Comparison of ENCODE assay signal across 8 cellular contexts in genomic region chr16:4694664-4695451, GRCh38. TPM values are rescaled to one million over a fixed set of nuclear protein-coding genes. Genes with fewer than 3 reads are reported as not detected.
DNase-seq lines count a peak whose midpoint lies in the region; ATAC-seq, FAIRE-seq and TF ChIP-seq lines count a peak whose summit lies in the region.

No MANE protein-coding gene starts in this region.

- H3K4me3 ChIP-seq in brain microvascular endothelial cell (ENCODE audit: low read depth, low read length) (peak overlapping the region; percentile 92), kidney (ENCODE audit: low read length in 2 of 2) (peak overlapping the region in 1 of 2 donors; percentile 77), transverse colon (peak overlapping the region; percentile 51 to 91 (median 82))

- no peak for FAIRE-seq in kidney (lab: Jason Lieb, UNC)

- H3K27ac ChIP-seq in brain microvascular endothelial cell (no peak overlapping the region), kidney (ENCODE audit: low read depth in 2 of 2, low read length in 2 of 2) (peak overlapping the region in 1 of 2 donors; percentile 11), transverse colon (peak overlapping the region; percentile 90 to 97 (median 93))

- H3K27ac Mint-ChIP-seq in activated T-cell treated with anti-CD3 and anti-CD28 coated beads, Interleukin-2, amount 50 U/mL, for 24 hours = peak overlapping the region; percentile 89

- peak overlapping the region; percentile 82 for H3K4me3 Mint-ChIP-seq in activated T-cell treated with anti-CD3 and anti-CD28 coated beads, Interleukin-2, amount 50 U/mL, for 24 hours

- H3K4me1 ChIP-seq in kidney (ENCODE audit: control insufficient read depth in 1 of 2, insufficient read depth in 1 of 2, low read depth in 1 of 2, low read length in 2 of 2) = peaks cover 3 to 34% of the 10 kb centered on the region in 2 donors
- peaks cover 15 to 25% (median 21%) of the 10 kb centered on the region in 4 donors for H3K4me1 ChIP-seq in transverse colon

- no peaks in the 10 kb centered on the region for H3K9me3 ChIP-seq in kidney (ENCODE audit: control insufficient read depth in 1 of 2, low read length in 2 of 2)
- H3K9me3 ChIP-seq in transverse colon = no peaks in the 10 kb centered on the region

- no peak for DNase-seq in activated T-cell treated with anti-CD3 and anti-CD28 coated beads, Interleukin-2, amount 50 U/mL, for 24 hours
- DNase-seq in activated T-cell treated with anti-CD3 and anti-CD28 coated beads, Interleukin-2, amount 50 U/mL, for 48 hours = no peak
- DNase-seq in brain microvascular endothelial cell (no peak), kidney (peak; percentile 81), transverse colon (no peak), HK-2 (ENCODE audit: unreplicated experiment) (no peak)

- TF ChIP-seq CTCF in brain microvascular endothelial cell (IDR thresholded peaks at IDR 0.05; ENCODE audit: low read depth, low read length, missing control alignments) (peak; percentile 21), kidney (IDR thresholded peaks at IDR 0.05; ENCODE audit: borderline replicate concordance, extremely low read depth, insufficient read depth) (no peak), transverse colon (IDR thresholded peaks at IDR 0.05) (no peak)

- intact Hi-C loops in kidney (cut with DNase I) = no loop called here
- intact Hi-C loops in transverse colon (cut with DNase I; ENCODE audit: low total_unique reads) = no loop called here

- peaks cover 50% of the 10 kb centered on the region for H3K36me3 Mint-ChIP-seq in activated T-cell treated with anti-CD3 and anti-CD28 coated beads, Interleukin-2, amount 50 U/mL, for 24 hours (ENCODE audit: low read depth)

- H3K36me3 ChIP-seq in brain microvascular endothelial cell (replicated peaks) = peaks cover 40% of the 10 kb centered on the region
- H3K36me3 ChIP-seq in kidney (ENCODE audit: control insufficient read depth in 1 of 2, insufficient read depth in 2 of 2, low read length in 2 of 2) = peaks cover 10 to 24% of the 10 kb centered on the region in 2 donors
- H3K36me3 ChIP-seq in transverse colon = no peaks in the 10 kb centered on the region

- H3K9me3 Mint-ChIP-seq in activated T-cell treated with anti-CD3 and anti-CD28 coated beads, Interleukin-2, amount 50 U/mL, for 24 hours = no peaks in the 10 kb centered on the region

- no peaks in the 10 kb centered on the region for H3K27me3 Mint-ChIP-seq in activated T-cell treated with anti-CD3 and anti-CD28 coated beads, Interleukin-2, amount 50 U/mL, for 24 hours

- 55% methylated on average over 21 of the region's 25 CpGs; no CpG with 5 or more reads in 1 of the 2 donors for WGBS in transverse colon (ENCODE audit: low coverage in 1 of 2), 2 donors

- in situ Hi-C loops in brain microvascular endothelial cell (cut with HindIII; ENCODE audit: low pct_ligation_motif_present, low sequenced_read_pairs) = no loop called here
- in situ Hi-C loops in transverse colon (cut with MboI; ENCODE audit: low pct_ligation_motif_present in 1 of 4, low pct_unique_long_range_greater_than_20kb in 1 of 4, low sequenced_read_pairs in 3 of 4) = no loop called here

- no peak for TF ChIP-seq POLR2A in transverse colon (IDR thresholded peaks at IDR 0.05)

- H3K9ac ChIP-seq in kidney (ENCODE audit: low read length in 2 of 2) = peak overlapping the region in 1 of 2 donors; percentile 7

- TF ChIP-seq EP300 in transverse colon (IDR thresholded peaks at IDR 0.05; ENCODE audit: low read depth) = no peak

- peaks cover 27% of the 10 kb centered on the region for H3K4me1 Mint-ChIP-seq in activated T-cell treated with anti-CD3 and anti-CD28 coated beads, Interleukin-2, amount 50 U/mL, for 24 hours (ENCODE audit: low read depth)

- H3K27me3 ChIP-seq in brain microvascular endothelial cell (replicated peaks) = no peaks in the 10 kb centered on the region
- H3K27me3 ChIP-seq in transverse colon = no peaks in the 10 kb centered on the region

- ATAC-seq in GM19324 (IDR thresholded peaks at IDR 0.05; ENCODE audit: low FRiP score, unreplicated experiment) = no peak
- ATAC-seq in GM21528 (IDR thresholded peaks at IDR 0.05; ENCODE audit: low FRiP score, unreplicated experiment) = no peak

RNA-seq across cellular contexts. Expression of gene NUDT16L1, which starts 1.5 kb away (rescaled TPM):
- total RNA-seq in kidney (30.6 TPM), transverse colon (10 to 100 TPM; 32.6 to 62.7 (median 54.3) TPM)
- polyA plus RNA-seq in kidney (ENCODE audit: insufficient read depth, low read depth, low replicate concordance) = 69.4 TPM

RNA-seq across cellular contexts. Expression of gene ANKS3, which starts 39.2 kb away (rescaled TPM):
- 27.6 TPM for total RNA-seq in kidney
- polyA plus RNA-seq in kidney (ENCODE audit: insufficient read depth, low read depth, low replicate concordance) = 20.7 TPM
- total RNA-seq in transverse colon = 10 to 100 TPM; 14.9 to 38.4 (median 25.0) TPM

RNA-seq across cellular contexts. Expression of gene DNAAF8, which starts 39.5 kb away (rescaled TPM):
- 1.8 TPM for total RNA-seq in kidney
- polyA plus RNA-seq in kidney (ENCODE audit: insufficient read depth, low read depth, low replicate concordance) = 4.0 TPM
- total RNA-seq in transverse colon = 1 to 10 TPM in 1 of 4 donors, under 1 TPM in 2, not detected in 1; 0.55 to 2.9 (median 0.60) TPM
